In genomic region chr21:26843912-26844257, GRCh38 we compare ENCODE assay signal across 1 cellular context.
TF ChIP-seq lines count a peak whose summit lies in the region.

No MANE protein-coding gene starts in this region.

TF ChIP-seq in HepG2, 621 proteins besides CTCF, POLR2A, EP300 and RAD21 (continued from another document):
- TF ChIP-seq PATZ1 (CRISPR knock-in tag; IDR thresholded peaks at IDR 0.05) (no peak), HNF4A (CRISPR knock-in tag; IDR thresholded peaks at IDR 0.05) (no peak), DZIP1 (CRISPR knock-in tag; IDR thresholded peaks at IDR 0.05) (no peak), ZBTB39 (CRISPR knock-in tag; IDR thresholded peaks at IDR 0.05) (no peak), MIER3 (CRISPR knock-in tag; IDR thresholded peaks at IDR 0.05; ENCODE audit: borderline replicate concordance) (no peak), IRX3 (CRISPR knock-in tag; IDR thresholded peaks at IDR 0.05; ENCODE audit: borderline replicate concordance, low read depth) (no peak)
